In genomic region chr6:6614096-6614964, GRCh38 we compare ENCODE assay signal across 13 cellular contexts. TPM values are rescaled to one million over a fixed set of nuclear protein-coding genes. Genes with fewer than 3 reads are reported as not detected.
DNase-seq lines count a peak whose midpoint lies in the region; ATAC-seq lines count a peak whose summit lies in the region.
"Had no signal": no experiment of that assay in that cellular context is flagged by ENCODE, and none has a peak within 500 bp of the region (broad histone marks: within the 10 kb centered on the region; RNA-seq: fewer than 3 reads in every experiment).

No MANE protein-coding gene starts in this region.

- peak overlapping the region; percentile 78 to 92 (median 88) for H3K4me3 Mint-ChIP-seq in CD4-positive, alpha-beta memory T cell
- H3K4me3 Mint-ChIP-seq in activated CD4-positive, alpha-beta memory T cell treated with anti-CD3 and anti-CD28 coated beads for 36 hours: peak overlapping the region; percentile 57
- H3K4me3 Mint-ChIP-seq in central memory CD8-positive, alpha-beta T cell: peak overlapping the region; percentile 66

- ATAC-seq in central memory CD8-positive, alpha-beta T cell (replicated peaks; ENCODE audit: extremely low read depth, poor library complexity, severe bottlenecking): peak; percentile 46
- ATAC-seq in GM18858 (IDR thresholded peaks at IDR 0.05; ENCODE audit: unreplicated experiment) (no peak), HG03565 (IDR thresholded peaks at IDR 0.05; ENCODE audit: unreplicated experiment) (no peak)
- ATAC-seq: GM12878 had no signal

- H3K4me1 Mint-ChIP-seq in CD4-positive, alpha-beta memory T cell: peaks cover 46 to 76% (median 61%) of the 10 kb centered on the region in 4 donors
- peaks cover 45% of the 10 kb centered on the region for H3K4me1 Mint-ChIP-seq in activated CD4-positive, alpha-beta memory T cell treated with anti-CD3 and anti-CD28 coated beads for 36 hours (ENCODE audit: low read depth)
- peaks cover 50% of the 10 kb centered on the region for H3K4me1 Mint-ChIP-seq in central memory CD8-positive, alpha-beta T cell

- DNase-seq in CD4-positive, alpha-beta memory T cell: peak; percentile 71 to 78 (median 74)
- DNase-seq in activated CD4-positive, alpha-beta memory T cell treated with anti-CD3 and anti-CD28 coated beads for 36 hours: peak; percentile 47
- DNase-seq in central memory CD8-positive, alpha-beta T cell (ENCODE audit: low spot score in 2 of 2): peak in 1 of 2 donors; percentile 54
- DNase-seq in posterior cingulate gyrus: peak in 9 of 10 donors; percentile 31 to 97 (median 82)
- no peak for DNase-seq in nucleus accumbens (lab: John Stamatoyannopoulos, UW)
- DNase-seq in ureter (ENCODE audit: low spot score): no peak
- DNase-seq: COR-L47, NCI-H1436, OCI-M1 had no signal

- peak overlapping the region; percentile 88 to 98 (median 97) for H3K27ac Mint-ChIP-seq in CD4-positive, alpha-beta memory T cell
- H3K27ac Mint-ChIP-seq in activated CD4-positive, alpha-beta memory T cell treated with anti-CD3 and anti-CD28 coated beads for 36 hours: peak overlapping the region; percentile 10
- peak overlapping the region; percentile 52 for H3K27ac Mint-ChIP-seq in central memory CD8-positive, alpha-beta T cell (ENCODE audit: low read depth)

- H3K9me3 Mint-ChIP-seq in CD4-positive, alpha-beta memory T cell: peaks cover 0 to 5% (median 0%) of the 10 kb centered on the region in 8 donors
- peaks cover 5% of the 10 kb centered on the region for H3K9me3 Mint-ChIP-seq in activated CD4-positive, alpha-beta memory T cell treated with anti-CD3 and anti-CD28 coated beads for 36 hours
- H3K9me3 Mint-ChIP-seq in central memory CD8-positive, alpha-beta T cell: no peaks in the 10 kb centered on the region

- H3K4me3 ChIP-seq in CD4-positive, alpha-beta memory T cell (ENCODE audit: low read length in 2 of 2): peak overlapping the region in 1 of 2 donors; percentile 46
- H3K4me3 ChIP-seq: GM12878 had no signal

- H3K9me3 ChIP-seq in CD4-positive, alpha-beta memory T cell (ENCODE audit: control insufficient read depth in 1 of 2, low read length in 2 of 2): no peaks in the 10 kb centered on the region
- H3K9me3 ChIP-seq: neutrophil had no signal

- no peaks in the 10 kb centered on the region for H3K27me3 ChIP-seq in CD4-positive, alpha-beta memory T cell (ENCODE audit: insufficient read depth, low read length)
- H3K27me3 ChIP-seq: neutrophil had no signal

- CTCF ChIA-PET in CD4-positive, alpha-beta memory T cell (lab: Charles Lee; ENCODE audit: partially characterized antibody): interaction anchor here (0.8 to 5.9 kb wide), 4 partner anchors 10 to 63 kb away, joined by 3 to 37 read pairs (median 3); no protein-coding TSS in a partner anchor
- CTCF ChIA-PET in activated CD4-positive, alpha-beta memory T cell treated with anti-CD3 and anti-CD28 coated beads for 36 hours (lab: Charles Lee): interaction anchor here (1.0 kb wide), 1 partner anchor 46 kb away, joined by 3 read pairs; no protein-coding TSS in a partner anchor

- POLR2A ChIA-PET in CD4-positive, alpha-beta memory T cell (lab: Charles Lee; ENCODE audit: partially characterized antibody): interaction anchor here (0.6 to 3.2 kb wide), 15 partner anchors 9 to 782 kb away, joined by 3 to 18 read pairs (median 4); partner anchors contain the start of gene LY86
- POLR2A ChIA-PET in activated CD4-positive, alpha-beta memory T cell treated with anti-CD3 and anti-CD28 coated beads for 36 hours (lab: Charles Lee): interaction anchor here (0.6 kb wide), 1 partner anchor 1212 kb away, joined by 4 read pairs; no protein-coding TSS in a partner anchor

- H3K27ac ChIP-seq in CD4-positive, alpha-beta memory T cell (ENCODE audit: low read depth, low read length): peak overlapping the region; percentile 44
- H3K27ac ChIP-seq: neutrophil had no signal

- H3K4me1 ChIP-seq in CD4-positive, alpha-beta memory T cell (ENCODE audit: insufficient read depth, low read length): peaks cover 68% of the 10 kb centered on the region

- H3K36me3 ChIP-seq in CD4-positive, alpha-beta memory T cell (ENCODE audit: insufficient read depth, low read length): no peaks in the 10 kb centered on the region
- H3K36me3 ChIP-seq: neutrophil had no signal

- intact Hi-C loops in CD4-positive, alpha-beta memory T cell (cut with micrococcal nuclease): loop anchor here (1.0 to 10.0 kb wide), 5 partner anchors 21 to 1840 kb away; partner anchors contain the start of genes CDYL and RREB1
- intact Hi-C loops in activated CD4-positive, alpha-beta memory T cell treated with anti-CD3 and anti-CD28 coated beads for 36 hours (cut with micrococcal nuclease): loop anchor here (2.0 to 5.0 kb wide), 3 partner anchors 22 to 57 kb away; no protein-coding TSS in a partner anchor
- intact Hi-C loops in posterior cingulate gyrus (cut with DNase I): no loop called here

- H3K27me3 Mint-ChIP-seq in CD4-positive, alpha-beta memory T cell: no peaks in the 10 kb centered on the region
- no peaks in the 10 kb centered on the region for H3K27me3 Mint-ChIP-seq in activated CD4-positive, alpha-beta memory T cell treated with anti-CD3 and anti-CD28 coated beads for 36 hours
- no peaks in the 10 kb centered on the region for H3K27me3 Mint-ChIP-seq in central memory CD8-positive, alpha-beta T cell

- no peaks in the 10 kb centered on the region for H3K36me3 Mint-ChIP-seq in CD4-positive, alpha-beta memory T cell
- H3K36me3 Mint-ChIP-seq in activated CD4-positive, alpha-beta memory T cell treated with anti-CD3 and anti-CD28 coated beads for 36 hours: no peaks in the 10 kb centered on the region
- H3K36me3 Mint-ChIP-seq in central memory CD8-positive, alpha-beta T cell (ENCODE audit: insufficient read depth): peaks cover 8% of the 10 kb centered on the region

RNA-seq across cellular contexts. Expression of gene LY86, which starts 25.8 kb away (rescaled TPM):
- 1 to 10 TPM; 1.0 to 1.5 TPM for total RNA-seq in CD4-positive, alpha-beta memory T cell
- polyA plus RNA-seq in CD4-positive, alpha-beta memory T cell: 1 to 10 TPM; 1.5 to 4.6 TPM
- total RNA-seq in activated CD4-positive, alpha-beta memory T cell treated with anti-CD3 and anti-CD28 coated beads for 36 hours: under 1 TPM; 0.24 to 0.64 TPM
- total RNA-seq in ureter: 1.8 TPM

Comparison
In these comparisons a context has a peak if more than half of its experiments do, and no peak if none do; other contexts are left out.
1. DNase-seq: peak in CD4-positive, alpha-beta memory T cell (5 of 5), activated CD4-positive, alpha-beta memory T cell treated with anti-CD3 and anti-CD28 coated beads for 36 hours (single experiment) and posterior cingulate gyrus (9 of 10); none in nucleus accumbens (0 of 56) and ureter (single experiment).
2. H3K27ac Mint-ChIP-seq: peak in every context shown above with its lines; median percentile 97 in CD4-positive, alpha-beta memory T cell; 52 in central memory CD8-positive, alpha-beta T cell; 10 in activated CD4-positive, alpha-beta memory T cell treated with anti-CD3 and anti-CD28 coated beads for 36 hours.
3. Peak in every context shown above with its lines, with median percentiles within 50 percentile points of each other: H3K4me3 Mint-ChIP-seq.